20 cellular contexts compared by ENCODE assay signal in the genomic region with DNA sequence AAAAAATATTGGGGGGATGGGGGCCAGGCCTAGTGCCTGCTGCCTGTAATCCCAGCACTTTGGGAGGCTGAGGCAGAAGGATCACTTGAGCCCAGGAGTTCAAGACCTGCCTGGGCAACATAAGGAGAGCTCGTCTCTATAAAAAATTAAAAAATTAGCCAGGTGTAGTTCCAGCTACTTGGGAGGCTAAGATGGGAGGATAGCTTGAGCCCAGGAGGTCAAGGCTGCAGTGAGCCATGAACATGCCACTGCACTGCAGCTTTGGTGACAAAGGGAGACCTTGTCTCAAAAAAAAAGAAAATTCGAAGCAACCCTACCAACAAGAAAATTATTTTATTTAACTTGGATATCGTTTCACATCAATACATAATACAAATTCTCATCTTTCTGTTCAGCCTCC. TPM values are rescaled to one million over a fixed set of nuclear protein-coding genes. Genes with fewer than 3 reads are reported as not detected.
A peak's percentile ranks its signal among the peaks of the same experiment; 100 is the strongest.
DNase-seq lines count a peak whose midpoint lies in the region; FAIRE-seq and TF ChIP-seq lines count a peak whose summit lies in the region.
"Had no signal": no experiment of that assay in that cellular context is flagged by ENCODE, and none has a peak within 500 bp of the region (broad histone marks: within the 10 kb centered on the region; RNA-seq: fewer than 3 reads in every experiment).

No MANE protein-coding gene starts in this region.

- H4K20me1 ChIP-seq in BLaER1 treated with 17β-estradiol and CSF1 and Interleukin-3, amounts not matched to agents 10 nM and 100 nM, result no peaks in the 10 kb centered on the region
- no peaks in the 10 kb centered on the region for H4K20me1 ChIP-seq in Loucy (ENCODE audit: insufficient read depth, low read length, poor library complexity, severe bottlenecking)

- H3K4me3 ChIP-seq in BLaER1 treated with 17β-estradiol and CSF1 and Interleukin-3, amounts not matched to agents 10 nM and 100 nM, result no peak overlapping the region
- H3K4me3 ChIP-seq in Loucy (ENCODE audit: low read length, poor library complexity, severe bottlenecking), result no peak overlapping the region

- peaks cover 55% of the 10 kb centered on the region for H3K4me1 Mint-ChIP-seq in dendritic cell treated with granulocyte-macrophage colony-stimulating factor and Interleukin-4, amounts not matched to agents 40 ng/mL and 50 ng/mL, for 4 days (ENCODE audit: low read depth)

- no peak overlapping the region for H3K4me3 Mint-ChIP-seq in dendritic cell treated with granulocyte-macrophage colony-stimulating factor and Interleukin-4, amounts not matched to agents 40 ng/mL and 50 ng/mL, for 4 days
- H3K4me3 Mint-ChIP-seq: CD4-positive, alpha-beta memory T cell had no signal

- H3K9ac ChIP-seq in BLaER1 treated with 17β-estradiol and CSF1 and Interleukin-3, amounts not matched to agents 10 nM and 100 nM, result no peak overlapping the region
- no peak overlapping the region for H3K9ac ChIP-seq in Loucy (ENCODE audit: low read depth, low read length, poor library complexity, severe bottlenecking)

- no peaks in the 10 kb centered on the region for H3K79me2 ChIP-seq in Loucy (ENCODE audit: insufficient read depth, low read length)

- intact Hi-C loops in dendritic cell treated with granulocyte-macrophage colony-stimulating factor and Interleukin-4, amounts not matched to agents 40 ng/mL and 50 ng/mL, for 4 days (cut with micrococcal nuclease), result loop anchor here (10.0 kb wide), 1 partner anchor 55 kb away; a partner anchor contains a TSS
- intact Hi-C loops in posterior vena cava (cut with DNase I), result no loop called here

- H3K27me3 ChIP-seq in BLaER1 treated with 17β-estradiol and CSF1 and Interleukin-3, amounts not matched to agents 10 nM and 100 nM, result no peaks in the 10 kb centered on the region
- no peaks in the 10 kb centered on the region for H3K27me3 ChIP-seq in Loucy (ENCODE audit: insufficient read depth, low read length, poor library complexity, severe bottlenecking)

- no peaks in the 10 kb centered on the region for H3K9me3 ChIP-seq in BLaER1 treated with 17β-estradiol and CSF1 and Interleukin-3, amounts not matched to agents 10 nM and 100 nM (replicated peaks in 1 of 11)
- H3K9me3 ChIP-seq in Loucy (ENCODE audit: insufficient read depth, low read depth, low read length), result no peaks in the 10 kb centered on the region

- H3K36me3 ChIP-seq in BLaER1 treated with 17β-estradiol and CSF1 and Interleukin-3, amounts not matched to agents 10 nM and 100 nM, result no peaks in the 10 kb centered on the region
- H3K36me3 ChIP-seq in Loucy (ENCODE audit: insufficient read depth, low read length), result no peaks in the 10 kb centered on the region

- H3K36me3 Mint-ChIP-seq in dendritic cell treated with granulocyte-macrophage colony-stimulating factor and Interleukin-4, amounts not matched to agents 40 ng/mL and 50 ng/mL, for 4 days (ENCODE audit: low read depth), result no peaks in the 10 kb centered on the region
- H3K36me3 Mint-ChIP-seq: CD4-positive, alpha-beta memory T cell had no signal

- peaks cover 62 to 94% (median 84%) of the 10 kb centered on the region in 10 experiments for H3K4me1 ChIP-seq in BLaER1 treated with 17β-estradiol and CSF1 and Interleukin-3, amounts not matched to agents 10 nM and 100 nM
- H3K4me1 ChIP-seq in Loucy (ENCODE audit: insufficient read depth, low read length, poor library complexity, severe bottlenecking), result peaks cover 32% of the 10 kb centered on the region

- peak overlapping the region; percentile 47 for H3K27ac Mint-ChIP-seq in dendritic cell treated with granulocyte-macrophage colony-stimulating factor and Interleukin-4, amounts not matched to agents 40 ng/mL and 50 ng/mL, for 4 days

- H3F3A ChIP-seq in Loucy (ENCODE audit: low read depth), result no peaks in the 10 kb centered on the region

- DNase-seq in posterior vena cava (ENCODE audit: low spot score), result peak; percentile 0
- no peak for DNase-seq in anterior cingulate cortex (lab: John Stamatoyannopoulos, UW)
- DNase-seq in RCC 7860 (ENCODE audit: low spot score), result no peak
- DNase-seq in GM19238 (ENCODE audit: insufficient read length, low spot score), result no peak
- DNase-seq: ACHN; CD4-positive, alpha-beta memory T cell; DMS153; DMS79 treated with DMSO at 0.1 percent for 48 hours; EL; IMR-90 had no signal

- no peak for FAIRE-seq in RCC 7860 (lab: Jason Lieb, UNC)
- FAIRE-seq: D721Med, G401.6, GM12891, GM19239, H54 had no signal

- H3K9me3 Mint-ChIP-seq in dendritic cell treated with granulocyte-macrophage colony-stimulating factor and Interleukin-4, amounts not matched to agents 40 ng/mL and 50 ng/mL, for 4 days, result no peaks in the 10 kb centered on the region
- H3K9me3 Mint-ChIP-seq: CD4-positive, alpha-beta memory T cell had no signal

- H3K4me2 ChIP-seq in BLaER1 treated with 17β-estradiol and CSF1 and Interleukin-3, amounts not matched to agents 10 nM and 100 nM, result peak overlapping the region; percentile 50 to 77 (median 64); a peak in 21 of 22 replicates
- H3K4me2 ChIP-seq in Loucy (ENCODE audit: low read depth, low read length, poor library complexity, severe bottlenecking), result peak overlapping the region; percentile 23

- no peak overlapping the region for H3K27ac ChIP-seq in BLaER1 treated with 17β-estradiol and CSF1 and Interleukin-3, amounts not matched to agents 10 nM and 100 nM
- H3K27ac ChIP-seq: C4-2B, HL-60 had no signal

- H3K27me3 Mint-ChIP-seq in dendritic cell treated with granulocyte-macrophage colony-stimulating factor and Interleukin-4, amounts not matched to agents 40 ng/mL and 50 ng/mL, for 4 days, result no peaks in the 10 kb centered on the region
- H3K27me3 Mint-ChIP-seq: CD4-positive, alpha-beta memory T cell had no signal

- H3K9me2 ChIP-seq in Loucy (replicated peaks; ENCODE audit: low read depth, low read length), result no peaks in the 10 kb centered on the region

- peak overlapping the region; percentile 75 for H2AFZ ChIP-seq in Loucy (ENCODE audit: low read length)

- TF ChIP-seq CTCF in Loucy (conservative IDR thresholded peaks at IDR 0.05; ENCODE audit: low read length), result no peak

RNA-seq across cellular contexts. Expression of a gene that starts 55.1 kb away (rescaled TPM):
- 100 to 1,000 TPM in 1 of 2 donors, 10 to 100 TPM in 1; 87.1 to 127 TPM for total RNA-seq in posterior vena cava

RNA-seq across cellular contexts. Expression of a gene that starts 57.3 kb away (rescaled TPM):
- 100 to 1,000 TPM; 159 to 191 TPM for total RNA-seq in posterior vena cava
